In the genomic region with DNA sequence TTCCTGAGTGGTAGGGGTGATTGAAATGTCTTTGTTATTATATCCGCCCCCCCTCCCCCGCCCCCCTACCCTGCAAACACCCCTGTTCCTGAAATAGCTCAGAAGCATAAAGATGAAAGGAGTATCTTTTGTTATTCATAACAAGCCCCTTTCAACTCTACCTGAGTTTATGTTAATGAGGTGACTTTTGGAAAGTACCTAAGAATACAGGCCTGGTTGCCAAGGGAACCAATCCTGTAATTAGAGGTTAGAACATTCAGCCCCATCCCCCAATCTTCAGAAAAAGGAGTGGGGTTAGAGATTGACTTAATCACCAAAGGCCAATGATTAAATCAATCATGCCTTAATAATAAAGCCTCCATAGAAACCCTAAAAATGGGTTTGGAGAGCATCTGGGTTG, we compare ENCODE assay signal across 13 cellular contexts.
DNase-seq lines count a peak whose midpoint lies in the region; ATAC-seq and TF ChIP-seq lines count a peak whose summit lies in the region.
"Had no signal": no experiment of that assay in that cellular context is flagged by ENCODE, and none has a peak within 500 bp of the region (broad histone marks: within the 10 kb centered on the region; RNA-seq: fewer than 3 reads in every experiment).

No MANE protein-coding gene starts in this region.

- peak overlapping the region; percentile 48; the same call in 1 of the 2 replicates for H3K27ac ChIP-seq in GM23338 (ENCODE audit: low read depth)
- H3K27ac ChIP-seq in mesendoderm (ENCODE audit: low read depth, low read length): no peak overlapping the region
- H3K27ac ChIP-seq: cardiac muscle cell had no signal

- H3K4me3 Mint-ChIP-seq in GM23338: no peak overlapping the region

- peaks cover 20% of the 10 kb centered on the region for H3K4me1 Mint-ChIP-seq in GM23338

- no peak overlapping the region for H2AK5ac ChIP-seq in mesendoderm (ENCODE audit: low read length)

- TF ChIP-seq CTCF in GM23338 (conservative IDR thresholded peaks at IDR 0.05; ENCODE audit: low read depth in 2 of 2): no peak

- no peak overlapping the region for H2AFZ ChIP-seq in GM23338

- H3K23ac ChIP-seq in mesendoderm (ENCODE audit: low read length): no peak overlapping the region

- peaks cover 16% of the 10 kb centered on the region; the same call in 1 of the 2 replicates for H3K9me2 ChIP-seq in GM23338 (ENCODE audit: insufficient read depth)

- peaks cover 60% of the 10 kb centered on the region for H3K36me3 Mint-ChIP-seq in GM23338 (ENCODE audit: low read depth)

- no peak overlapping the region for H4K5ac ChIP-seq in mesendoderm (ENCODE audit: low read length)

- H2BK5ac ChIP-seq in mesendoderm (ENCODE audit: low read length): no peak overlapping the region

- no peaks in the 10 kb centered on the region for H4K20me1 ChIP-seq in GM23338 (replicated peaks; ENCODE audit: insufficient read depth)

- ATAC-seq in GM23338: peak; percentile 85
- ATAC-seq in GM21717 (IDR thresholded peaks at IDR 0.05; ENCODE audit: unreplicated experiment): no peak
- ATAC-seq in HG02623 (IDR thresholded peaks at IDR 0.05; ENCODE audit: unreplicated experiment): no peak

- no peaks in the 10 kb centered on the region for H3K79me1 ChIP-seq in mesendoderm (ENCODE audit: low read length)

- H3K27me3 Mint-ChIP-seq in GM23338 (ENCODE audit: insufficient read depth, low read depth, poor library complexity): no peaks in the 10 kb centered on the region

- no peak overlapping the region for H3K18ac ChIP-seq in mesendoderm (ENCODE audit: low read length)

- H3K79me2 ChIP-seq in GM23338 (replicated peaks; ENCODE audit: insufficient read depth) (no peaks in the 10 kb centered on the region), mesendoderm (ENCODE audit: control insufficient read depth, insufficient read depth, low read length) (no peaks in the 10 kb centered on the region)

- H3K4me2 ChIP-seq in GM23338: no peak overlapping the region
- no peak overlapping the region for H3K4me2 ChIP-seq in mesendoderm (ENCODE audit: low read length)

- H3K9ac ChIP-seq in mesendoderm (ENCODE audit: low read length): no peak overlapping the region

- peak overlapping the region; percentile 94; the same call in 1 of the 2 replicates for H3K27ac Mint-ChIP-seq in GM23338

- H3K9me3 Mint-ChIP-seq in GM23338: peaks cover 55% of the 10 kb centered on the region

- H4K8ac ChIP-seq in mesendoderm (ENCODE audit: low read depth, low read length): no peak overlapping the region

- H2BK15ac ChIP-seq in mesendoderm (replicated peaks; ENCODE audit: low read depth): no peak overlapping the region

- no peak overlapping the region for H2BK120ac ChIP-seq in mesendoderm (ENCODE audit: low read depth, low read length)

- peaks cover 22% of the 10 kb centered on the region for H3K4me1 ChIP-seq in GM23338 (ENCODE audit: insufficient read depth)
- H3K4me1 ChIP-seq in mesendoderm (ENCODE audit: control insufficient read depth, low read depth, low read length): no peaks in the 10 kb centered on the region

- no peaks in the 10 kb centered on the region for H3F3A ChIP-seq in GM23338 (replicated peaks; ENCODE audit: low read depth)

- no peak overlapping the region for H3K4me3 ChIP-seq in GM23338
- H3K4me3 ChIP-seq in mesendoderm (ENCODE audit: low read length): no peak overlapping the region
- H3K4me3 ChIP-seq: cardiac muscle cell had no signal

- DNase-seq in NCI-H82 (lab: John Stamatoyannopoulos, UW) (peak; percentile 13), NCI-H82 treated with DMSO at 0.1 percent for 48 hours (lab: John Stamatoyannopoulos, UW; ENCODE audit: unreplicated experiment) (no peak), GM23338 (ENCODE audit: low spot score) (peak; percentile 94), T follicular helper cell (ENCODE audit: low read depth) (peak; percentile 25), mesendoderm (peak; percentile 41), SKM-1 (lab: John Stamatoyannopoulos, UW; ENCODE audit: unreplicated experiment) (no peak)
- DNase-seq: ACHN, kidney, NCI-H345, SIG-M5 had no signal

- no peaks in the 10 kb centered on the region for H3K36me3 ChIP-seq in GM23338 (ENCODE audit: insufficient read depth)
- H3K36me3 ChIP-seq in mesendoderm (ENCODE audit: control insufficient read depth, insufficient read depth, low read length): no peaks in the 10 kb centered on the region
- H3K36me3 ChIP-seq: cardiac muscle cell had no signal

- no CpG with 5 or more reads among the region's 2 CpGs for whole genome bisulfite sequencing in mesendoderm (ENCODE audit: extremely low coverage, insufficient coverage, low lambda C conversion rate)

- no peak overlapping the region for H3K56ac ChIP-seq in mesendoderm (ENCODE audit: low read length)

- H3K4ac ChIP-seq in mesendoderm (ENCODE audit: low read depth, low read length): no peak overlapping the region

- H3K27me3 ChIP-seq in GM23338 (ENCODE audit: insufficient read depth) (no peaks in the 10 kb centered on the region), mesendoderm (ENCODE audit: insufficient read depth, low read length, poor library complexity) (no peaks in the 10 kb centered on the region)
- H3K27me3 ChIP-seq: cardiac muscle cell had no signal

TF ChIP-seq in GM23338, 12 proteins besides CTCF, POLR2A, EP300 and RAD21:
- no peak for TF ChIP-seq ZNF331 (CRISPR knock-in tag; IDR thresholded peaks at IDR 0.05; ENCODE audit: low read depth)
- TF ChIP-seq NANOG (IDR thresholded peaks at IDR 0.05; ENCODE audit: borderline replicate concordance): peak; percentile 37; the same call in 1 of the 2 replicates
TF ChIP-seq in GM23338: peak in this region for 1.

Comparison
In these comparisons a context has a peak if more than half of its experiments do, and no peak if none do; other contexts are left out.
1. DNase-seq: peak in NCI-H82 (single experiment), GM23338 (single experiment), T follicular helper cell (single experiment) and mesendoderm (single experiment); none in NCI-H82 treated with DMSO at 0.1 percent for 48 hours (single experiment) and SKM-1 (single experiment).